24 cellular contexts compared by ENCODE assay signal in the genomic region with DNA sequence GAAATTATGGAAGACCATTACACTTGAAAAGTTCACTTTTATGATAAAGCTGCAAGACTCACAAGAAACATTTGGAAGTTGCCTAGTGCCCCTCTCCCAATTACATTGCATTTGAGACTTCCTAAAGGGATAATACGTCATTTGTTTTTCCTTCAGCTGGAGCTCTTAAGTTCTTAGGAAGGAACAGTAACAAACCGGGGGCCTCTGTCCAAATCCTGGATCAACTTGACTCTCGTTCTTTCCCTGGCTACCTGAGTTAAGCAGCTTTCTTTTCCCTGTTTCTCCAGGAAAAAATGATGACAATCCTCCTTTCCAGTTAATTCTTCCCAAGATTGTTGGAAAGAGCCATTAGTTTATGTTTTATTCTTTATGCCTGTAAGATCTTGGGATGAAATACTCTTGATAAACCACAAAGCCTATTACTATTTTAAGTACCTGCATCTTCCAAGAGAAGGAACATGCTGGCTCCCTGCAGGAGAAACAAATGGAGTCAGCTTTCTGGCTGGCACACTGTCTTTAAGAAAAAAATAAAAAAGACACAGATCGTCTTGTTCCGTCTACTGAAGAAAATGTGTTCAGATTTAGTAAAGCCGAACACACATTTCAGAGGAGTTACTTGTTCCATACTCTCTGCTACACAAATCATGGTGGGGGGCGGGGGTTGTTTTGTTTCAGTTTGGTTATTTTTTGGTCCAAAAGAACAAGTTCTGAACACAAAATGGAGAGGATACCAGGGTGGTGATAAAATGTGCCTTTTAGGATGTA.
DNase-seq lines count a peak whose midpoint lies in the region; ATAC-seq, FAIRE-seq and TF ChIP-seq lines count a peak whose summit lies in the region.
"Had no signal": no experiment of that assay in that cellular context is flagged by ENCODE, and none has a peak within 500 bp of the region (broad histone marks: within the 10 kb centered on the region; RNA-seq: fewer than 3 reads in every experiment).

No MANE protein-coding gene starts in this region.

- no peak for TF ChIP-seq POLR2A in A549 (IDR thresholded peaks at IDR 0.05; ENCODE audit: low read length)

- H3K4me1 ChIP-seq in A549 (peaks cover 16% of the 10 kb centered on the region), OCI-LY1 (ENCODE audit: insufficient read depth, low read length, severe bottlenecking) (peaks cover 70% of the 10 kb centered on the region)
- H3K4me1 ChIP-seq: ascending aorta, esophagus muscularis mucosa, upper lobe of right lung had no signal

- DNase-seq in A549 (ENCODE audit: low read depth in 1 of 2, low spot score in 1 of 2), result no peak
- peak; percentile 35 for DNase-seq in cerebellum (ENCODE audit: low spot score)
- DNase-seq in iris pigment epithelial cell (ENCODE audit: low read depth), result peak; percentile 41
- no peak for DNase-seq in NCI-H2227 (lab: John Stamatoyannopoulos, UW; ENCODE audit: unreplicated experiment)
- no peak for DNase-seq in NCI-H748 (lab: John Stamatoyannopoulos, UW; ENCODE audit: unreplicated experiment)
- DNase-seq: AML-193; effector memory CD4-positive, alpha-beta T cell; mammary epithelial cell; naive B cell; NCI-H1694; NCI-H2171; NCI-H526; T-helper 9 cell; upper lobe of right lung had no signal

- H3F3A ChIP-seq in OCI-LY1 (ENCODE audit: insufficient read depth, low read length), result no peaks in the 10 kb centered on the region

- POLR2A ChIA-PET in A549 (lab: Yijun Ruan, JAX), result no interaction called here

- 91% methylated on average over 7 of the region's 7 CpGs for WGBS in A549 (ENCODE audit: missing lambda C conversion rate)

- H3K9ac ChIP-seq in OCI-LY1 (ENCODE audit: low read length), result peak overlapping the region; percentile 62

- H3K79me2 ChIP-seq in OCI-LY1 (ENCODE audit: insufficient read depth, low read length), result no peaks in the 10 kb centered on the region

- no peak for TF ChIP-seq EP300 in A549 (IDR thresholded peaks at IDR 0.05)

- no peaks in the 10 kb centered on the region for H3K9me3 ChIP-seq in A549
- H3K9me3 ChIP-seq in OCI-LY1 (ENCODE audit: low read length), result no peaks in the 10 kb centered on the region
- H3K9me3 ChIP-seq: ascending aorta, esophagus muscularis mucosa, upper lobe of right lung had no signal

- H2AFZ ChIP-seq in OCI-LY1 (ENCODE audit: low read length), result no peak overlapping the region; the same call in 1 of the 2 replicates

- H3K36me3 ChIP-seq in OCI-LY1 (ENCODE audit: insufficient read depth, low read length), result no peaks in the 10 kb centered on the region
- H3K36me3 ChIP-seq: ascending aorta, esophagus muscularis mucosa, upper lobe of right lung had no signal

- TF ChIP-seq RAD21 in A549 (conservative IDR thresholded peaks at IDR 0.05 in 1 of 2, IDR thresholded peaks at IDR 0.05 in 1 of 2), result no peak

- CTCF ChIA-PET in A549 (lab: Yijun Ruan, JAX), result interaction anchor here (0.7 to 1.1 kb wide), 3 partner anchors 13 to 199 kb away, joined by 3 read pairs; no protein-coding TSS in a partner anchor

- H3K27ac ChIP-seq in A549, result 0 out of 6 replicates have a peak overlapping the region, but pooled peaks of 1 of the 2 experiments have one; percentile 11
- peak overlapping the region; percentile 94 for H3K27ac ChIP-seq in OCI-LY1 (ENCODE audit: low read depth, low read length, poor library complexity, severe bottlenecking)
- H3K27ac ChIP-seq: esophagus muscularis mucosa, upper lobe of right lung had no signal

- no peak overlapping the region for H3K4me2 ChIP-seq in A549
- peak overlapping the region; percentile 73 for H3K4me2 ChIP-seq in OCI-LY1 (ENCODE audit: low read length)

- ATAC-seq in A549, result no peak
- ATAC-seq in HG03432 (IDR thresholded peaks at IDR 0.05; ENCODE audit: unreplicated experiment), result no peak
- ATAC-seq in HG03045 (IDR thresholded peaks at IDR 0.05; ENCODE audit: unreplicated experiment), result no peak
- ATAC-seq: upper lobe of right lung, WTC11 had no signal

- H3K4me3 ChIP-seq in A549, result no peak overlapping the region
- H3K4me3 ChIP-seq in OCI-LY1 (ENCODE audit: low read depth, low read length, poor library complexity, severe bottlenecking), result peak overlapping the region; percentile 44
- H3K4me3 ChIP-seq: esophagus muscularis mucosa, GM12878, skin epidermis, upper lobe of right lung had no signal

- H3K27me3 ChIP-seq in OCI-LY1 (ENCODE audit: insufficient read depth, low read length), result no peaks in the 10 kb centered on the region
- H3K27me3 ChIP-seq: ascending aorta, esophagus muscularis mucosa, upper lobe of right lung had no signal

- no peaks in the 10 kb centered on the region for H4K20me1 ChIP-seq in OCI-LY1 (ENCODE audit: insufficient read depth, low read length)

- TF ChIP-seq CTCF in A549 (IDR thresholded peaks at IDR 0.05), result no peak
- no peak for TF ChIP-seq CTCF in OCI-LY1 (IDR thresholded peaks at IDR 0.05; ENCODE audit: low read length)

- no peak for FAIRE-seq in A549 (lab: Jason Lieb, UNC)
- FAIRE-seq: H54, HTR-8/SVneo had no signal

- H3K9me2 ChIP-seq in OCI-LY1 (ENCODE audit: low read depth, low read length), result no peaks in the 10 kb centered on the region

TF ChIP-seq in A549, 52 proteins besides CTCF, POLR2A, EP300 and RAD21:
- TF ChIP-seq, protein P1, sequence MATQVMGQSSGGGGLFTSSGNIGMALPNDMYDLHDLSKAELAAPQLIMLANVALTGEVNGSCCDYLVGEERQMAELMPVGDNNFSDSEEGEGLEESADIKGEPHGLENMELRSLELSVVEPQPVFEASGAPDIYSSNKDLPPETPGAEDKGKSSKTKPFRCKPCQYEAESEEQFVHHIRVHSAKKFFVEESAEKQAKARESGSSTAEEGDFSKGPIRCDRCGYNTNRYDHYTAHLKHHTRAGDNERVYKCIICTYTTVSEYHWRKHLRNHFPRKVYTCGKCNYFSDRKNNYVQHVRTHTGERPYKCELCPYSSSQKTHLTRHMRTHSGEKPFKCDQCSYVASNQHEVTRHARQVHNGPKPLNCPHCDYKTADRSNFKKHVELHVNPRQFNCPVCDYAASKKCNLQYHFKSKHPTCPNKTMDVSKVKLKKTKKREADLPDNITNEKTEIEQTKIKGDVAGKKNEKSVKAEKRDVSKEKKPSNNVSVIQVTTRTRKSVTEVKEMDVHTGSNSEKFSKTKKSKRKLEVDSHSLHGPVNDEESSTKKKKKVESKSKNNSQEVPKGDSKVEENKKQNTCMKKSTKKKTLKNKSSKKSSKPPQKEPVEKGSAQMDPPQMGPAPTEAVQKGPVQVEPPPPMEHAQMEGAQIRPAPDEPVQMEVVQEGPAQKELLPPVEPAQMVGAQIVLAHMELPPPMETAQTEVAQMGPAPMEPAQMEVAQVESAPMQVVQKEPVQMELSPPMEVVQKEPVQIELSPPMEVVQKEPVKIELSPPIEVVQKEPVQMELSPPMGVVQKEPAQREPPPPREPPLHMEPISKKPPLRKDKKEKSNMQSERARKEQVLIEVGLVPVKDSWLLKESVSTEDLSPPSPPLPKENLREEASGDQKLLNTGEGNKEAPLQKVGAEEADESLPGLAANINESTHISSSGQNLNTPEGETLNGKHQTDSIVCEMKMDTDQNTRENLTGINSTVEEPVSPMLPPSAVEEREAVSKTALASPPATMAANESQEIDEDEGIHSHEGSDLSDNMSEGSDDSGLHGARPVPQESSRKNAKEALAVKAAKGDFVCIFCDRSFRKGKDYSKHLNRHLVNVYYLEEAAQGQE (IDR thresholded peaks at IDR 0.05), result peak; percentile 36; the same call in 1 of the 2 replicates
- TF ChIP-seq KDM5A (IDR thresholded peaks at IDR 0.05), result no peak
- TF ChIP-seq ELK1 (IDR thresholded peaks at IDR 0.05; ENCODE audit: low read depth, low read length), result no peak
- no peak for TF ChIP-seq PBX3 (IDR thresholded peaks at IDR 0.05)
- no peak for TF ChIP-seq GATA3 (IDR thresholded peaks at IDR 0.05; ENCODE audit: borderline replicate concordance)
- no peak for TF ChIP-seq POLR2AphosphoS2 (conservative IDR thresholded peaks at IDR 0.05; ENCODE audit: low read length)
- TF ChIP-seq CHD2 (IDR thresholded peaks at IDR 0.05; ENCODE audit: low read length, partially characterized antibody), result no peak

Comparison
In these comparisons a context has a peak if more than half of its experiments do, and no peak if none do; other contexts are left out.
1. DNase-seq: peak in cerebellum (single experiment) and iris pigment epithelial cell (single experiment); none in A549 (0 of 2), NCI-H2227 (single experiment) and NCI-H748 (single experiment).